In genomic region chr7:208128-208673, GRCh38 we compare ENCODE assay signal across 1 cellular context.
TF ChIP-seq lines count a peak whose summit lies in the region.

No MANE protein-coding gene starts in this region.

TF ChIP-seq in HEK293, 187 proteins besides CTCF, POLR2A, EP300 and RAD21 (continued from another document):
- no peak for TF ChIP-seq TSHZ1 (tag by site-specific recombination; IDR thresholded peaks at IDR 0.05; ENCODE audit: borderline replicate concordance)
- no peak for TF ChIP-seq ZBTB48 (tag by site-specific recombination; IDR thresholded peaks at IDR 0.05)
- 0 out of 2 replicates have a peak, but pooled peaks have one; percentile 27 for TF ChIP-seq KLF8 (tag by site-specific recombination; IDR thresholded peaks at IDR 0.05)
- peak; percentile 99 for TF ChIP-seq ZFHX2 (tag by site-specific recombination; conservative IDR thresholded peaks at IDR 0.05)
- no peak for TF ChIP-seq ZBTB11 (tag by site-specific recombination; conservative IDR thresholded peaks at IDR 0.05; ENCODE audit: low read depth)
- no peak for TF ChIP-seq ZNF391 (tag by site-specific recombination; IDR thresholded peaks at IDR 0.05; ENCODE audit: borderline replicate concordance, low read depth)
- no peak for TF ChIP-seq ZNF830 (tag by site-specific recombination; IDR thresholded peaks at IDR 0.05; ENCODE audit: low read depth)
- TF ChIP-seq ZNF660 (tag by site-specific recombination; IDR thresholded peaks at IDR 0.05) = no peak
- TF ChIP-seq ZNF362 (tag by site-specific recombination; IDR thresholded peaks at IDR 0.05) = no peak
- TF ChIP-seq EGR2 (tag by site-specific recombination; IDR thresholded peaks at IDR 0.05; ENCODE audit: low read depth) = peak; percentile 99
- no peak for TF ChIP-seq ZNF37A (tag by site-specific recombination; IDR thresholded peaks at IDR 0.05)
- TF ChIP-seq KLF9 (tag by site-specific recombination; IDR thresholded peaks at IDR 0.05; ENCODE audit: low read depth) = 0 out of 2 replicates have a peak, but pooled peaks have one; percentile 27
